In genomic region chr11:58596621-58597020, GRCh38 we compare ENCODE assay signal across 20 cellular contexts. TPM values are rescaled to one million over a fixed set of nuclear protein-coding genes. Genes with fewer than 3 reads are reported as not detected.
DNase-seq lines count a peak whose midpoint lies in the region; ATAC-seq lines count a peak whose summit lies in the region.
"Had no signal": no experiment of that assay in that cellular context is flagged by ENCODE, and none has a peak within 500 bp of the region (broad histone marks: within the 10 kb centered on the region; RNA-seq: fewer than 3 reads in every experiment).

No MANE protein-coding gene starts in this region.

- H3K27me3 Mint-ChIP-seq in activated CD4-positive, alpha-beta T cell treated with anti-CD3 and anti-CD28 coated beads for 36 hours: no peaks in the 10 kb centered on the region
- H3K27me3 Mint-ChIP-seq in activated T-helper 2 cell treated with anti-CD3 and anti-CD28 coated beads, Interferon-gamma antibody, Interleukin-2, Interleukin-4, amounts not matched to agents 10 μg/mL and 5 μg/mL and 100 μg/mL, durations not matched to agents 14 hours and 24 hours and 36 hours (ENCODE audit: low read depth): no peaks in the 10 kb centered on the region
- H3K27me3 Mint-ChIP-seq in naive thymus-derived CD4-positive, alpha-beta T cell: no peaks in the 10 kb centered on the region
- H3K27me3 Mint-ChIP-seq: IgD-negative memory B cell had no signal

- H3K4me3 Mint-ChIP-seq in activated CD4-positive, alpha-beta T cell treated with anti-CD3 and anti-CD28 coated beads for 36 hours: no peak overlapping the region
- no peak overlapping the region for H3K4me3 Mint-ChIP-seq in activated T-helper 2 cell treated with anti-CD3 and anti-CD28 coated beads, Interferon-gamma antibody, Interleukin-2, Interleukin-4, amounts not matched to agents 10 μg/mL and 5 μg/mL and 100 μg/mL, durations not matched to agents 14 hours and 24 hours and 36 hours (ENCODE audit: low read depth)
- peak overlapping the region in 8 of 10 donors; percentile 26 to 77 (median 58) for H3K4me3 Mint-ChIP-seq in naive thymus-derived CD4-positive, alpha-beta T cell
- H3K4me3 Mint-ChIP-seq: IgD-negative memory B cell had no signal

- POLR2A ChIA-PET in activated CD4-positive, alpha-beta T cell treated with anti-CD3 and anti-CD28 coated beads for 36 hours (lab: Charles Lee): interaction anchor here (2.1 kb wide), 1 partner anchor 20 kb away, joined by 23 read pairs; the partner anchor contains the start of gene LPXN
- POLR2A ChIA-PET in naive thymus-derived CD4-positive, alpha-beta T cell (lab: Charles Lee): interaction anchor here (1.0 kb wide), 1 partner anchor 29 kb away, joined by 3 read pairs; no protein-coding TSS in a partner anchor

- H3K9me3 ChIP-seq in naive thymus-derived CD4-positive, alpha-beta T cell (ENCODE audit: control insufficient read depth in 2 of 3, low read length in 3 of 3): no peaks in the 10 kb centered on the region
- H3K9me3 ChIP-seq: mucosa of descending colon, spleen had no signal

- no peaks in the 10 kb centered on the region for H3K27me3 ChIP-seq in naive thymus-derived CD4-positive, alpha-beta T cell (ENCODE audit: control insufficient read depth in 2 of 2, insufficient read depth in 2 of 2, low read length in 2 of 2)
- H3K27me3 ChIP-seq: brain microvascular endothelial cell, spleen had no signal

- no peaks in the 10 kb centered on the region for H3K9me3 Mint-ChIP-seq in activated CD4-positive, alpha-beta T cell treated with anti-CD3 and anti-CD28 coated beads for 36 hours (ENCODE audit: low read depth)
- no peaks in the 10 kb centered on the region for H3K9me3 Mint-ChIP-seq in activated T-helper 2 cell treated with anti-CD3 and anti-CD28 coated beads, Interferon-gamma antibody, Interleukin-2, Interleukin-4, amounts not matched to agents 10 μg/mL and 5 μg/mL and 100 μg/mL, durations not matched to agents 14 hours and 24 hours and 36 hours
- no peaks in the 10 kb centered on the region for H3K9me3 Mint-ChIP-seq in naive thymus-derived CD4-positive, alpha-beta T cell
- H3K9me3 Mint-ChIP-seq: IgD-negative memory B cell had no signal

- intact Hi-C loops in activated CD4-positive, alpha-beta T cell treated with anti-CD3 and anti-CD28 coated beads for 36 hours (cut with DNase I, micrococcal nuclease): loop anchor here (1.0 to 2.0 kb wide), 3 partner anchors 16 to 26 kb away; partner anchors contain the start of gene CNTF (in 1 of the 2)
- intact Hi-C loops in activated T-helper 2 cell treated with anti-CD3 and anti-CD28 coated beads, Interferon-gamma antibody, Interleukin-2, Interleukin-4, amounts not matched to agents 10 μg/mL and 5 μg/mL and 100 μg/mL, durations not matched to agents 14 hours and 24 hours and 36 hours (cut with micrococcal nuclease): loop anchor here (1.0 to 2.0 kb wide), 3 partner anchors 14 to 23 kb away; no protein-coding TSS in a partner anchor
- intact Hi-C loops in naive thymus-derived CD4-positive, alpha-beta T cell (cut with micrococcal nuclease): loop anchor here in 1 of 2 donors (1.0 kb wide), 1 partner anchor 9 kb away; no protein-coding TSS in a partner anchor
- intact Hi-C loops in sciatic nerve (cut with DNase I): no loop called here

- peak overlapping the region; percentile 11 for H3K27ac ChIP-seq in naive thymus-derived CD4-positive, alpha-beta T cell (ENCODE audit: low read depth, low read length)
- H3K27ac ChIP-seq: brain microvascular endothelial cell, spleen had no signal

- peaks cover 0 to 34% of the 10 kb centered on the region in 2 donors for H3K4me1 ChIP-seq in naive thymus-derived CD4-positive, alpha-beta T cell (ENCODE audit: control insufficient read depth in 2 of 2, insufficient read depth in 2 of 2, low read length in 2 of 2)

- H3K36me3 Mint-ChIP-seq in activated CD4-positive, alpha-beta T cell treated with anti-CD3 and anti-CD28 coated beads for 36 hours (ENCODE audit: low read depth): peaks cover 56% of the 10 kb centered on the region
- H3K36me3 Mint-ChIP-seq in activated T-helper 2 cell treated with anti-CD3 and anti-CD28 coated beads, Interferon-gamma antibody, Interleukin-2, Interleukin-4, amounts not matched to agents 10 μg/mL and 5 μg/mL and 100 μg/mL, durations not matched to agents 14 hours and 24 hours and 36 hours (ENCODE audit: low read depth): peaks cover 67% of the 10 kb centered on the region
- H3K36me3 Mint-ChIP-seq in naive thymus-derived CD4-positive, alpha-beta T cell: peaks cover 6 to 17% (median 16%) of the 10 kb centered on the region in 5 donors

- no peak overlapping the region for H3K4me3 ChIP-seq in naive thymus-derived CD4-positive, alpha-beta T cell (ENCODE audit: low read length)
- H3K4me3 ChIP-seq: mucosa of descending colon, spleen had no signal

- peaks cover 0 to 8% (median 0%) of the 10 kb centered on the region in 3 experiments for H3K36me3 ChIP-seq in naive thymus-derived CD4-positive, alpha-beta T cell (ENCODE audit: control insufficient read depth in 2 of 3, insufficient read depth in 3 of 3, low read length in 3 of 3)

- peaks cover 92% of the 10 kb centered on the region for H3K4me1 Mint-ChIP-seq in activated CD4-positive, alpha-beta T cell treated with anti-CD3 and anti-CD28 coated beads for 36 hours
- H3K4me1 Mint-ChIP-seq in activated T-helper 2 cell treated with anti-CD3 and anti-CD28 coated beads, Interferon-gamma antibody, Interleukin-2, Interleukin-4, amounts not matched to agents 10 μg/mL and 5 μg/mL and 100 μg/mL, durations not matched to agents 14 hours and 24 hours and 36 hours (ENCODE audit: low read depth): peaks cover 73% of the 10 kb centered on the region
- peaks cover 46 to 98% (median 92%) of the 10 kb centered on the region in 7 donors for H3K4me1 Mint-ChIP-seq in naive thymus-derived CD4-positive, alpha-beta T cell

- H3K27ac Mint-ChIP-seq in activated CD4-positive, alpha-beta T cell treated with anti-CD3 and anti-CD28 coated beads for 36 hours: peak overlapping the region; percentile 55
- H3K27ac Mint-ChIP-seq in activated T-helper 2 cell treated with anti-CD3 and anti-CD28 coated beads, Interferon-gamma antibody, Interleukin-2, Interleukin-4, amounts not matched to agents 10 μg/mL and 5 μg/mL and 100 μg/mL, durations not matched to agents 14 hours and 24 hours and 36 hours: peak overlapping the region; percentile 12
- peak overlapping the region; percentile 42 to 89 (median 68) for H3K27ac Mint-ChIP-seq in naive thymus-derived CD4-positive, alpha-beta T cell

- no peak for DNase-seq in activated CD4-positive, alpha-beta T cell treated with anti-CD3 and anti-CD28 coated beads for 36 hours
- no peak for DNase-seq in activated CD4-positive, alpha-beta T cell treated with anti-CD3 and anti-CD28 coated beads, Interleukin-2, amount 50 U/mL, for 4 hours
- DNase-seq in EH (ENCODE audit: low read depth) (peak; percentile 38), sciatic nerve (ENCODE audit: low spot score) (no peak), glomerular visceral epithelial cell (ENCODE audit: extremely low spot score) (no peak), NCI-H2029 treated with DMSO at 0.1 percent for 48 hours (lab: John Stamatoyannopoulos, UW) (no peak)
- no peak for DNase-seq in activated T-helper 2 cell treated with anti-CD3 and anti-CD28 coated beads, Interferon-gamma antibody, Interleukin-2, Interleukin-4, amounts not matched to agents 10 μg/mL and 5 μg/mL and 100 μg/mL, durations not matched to agents 14 hours and 24 hours and 36 hours (ENCODE audit: low spot score)
- no peak for DNase-seq in naive thymus-derived CD4-positive, alpha-beta T cell
- DNase-seq: activated CD4-positive, alpha-beta T cell treated with anti-CD3 and anti-CD28 coated beads for 4 hours; brain microvascular endothelial cell; cortex of kidney; left ventricle myocardium superior; MM.1S; mucosa of descending colon; NCI-H1436 treated with DMSO at 0.1 percent for 48 hours; NCI-H69; spleen; stimulated activated CD4-positive, alpha-beta T cell treated with anti-CD3 and anti-CD28 coated beads, Interleukin-4, amount 100 ng/mL, for 4 hours; substantia nigra had no signal

- ATAC-seq in activated CD4-positive, alpha-beta T cell treated with anti-CD3 and anti-CD28 coated beads for 36 hours: no peak
- no peak for ATAC-seq in naive thymus-derived CD4-positive, alpha-beta T cell
- no peak for ATAC-seq in sciatic nerve
- ATAC-seq: left ventricle myocardium superior had no signal

- CTCF ChIA-PET in activated CD4-positive, alpha-beta T cell treated with anti-CD3 and anti-CD28 coated beads for 36 hours (lab: Charles Lee): interaction anchor here (0.6 to 1.7 kb wide), 3 partner anchors 19 to 561 kb away, joined by 3 to 20 read pairs (median 14); partner anchors contain the start of gene ZFP91
- CTCF ChIA-PET in naive thymus-derived CD4-positive, alpha-beta T cell (lab: Charles Lee): interaction anchor here (1.8 kb wide), 1 partner anchor 28 kb away, joined by 5 read pairs; no protein-coding TSS in a partner anchor

RNA-seq across cellular contexts. Expression of gene ZFP91, which starts 17.8 kb away (rescaled TPM):
- total RNA-seq in activated CD4-positive, alpha-beta T cell treated with anti-CD3 and anti-CD28 coated beads for 36 hours: 10 to 100 TPM; 35.7 to 44.0 TPM
- total RNA-seq in activated T-helper 2 cell treated with anti-CD3 and anti-CD28 coated beads, Interferon-gamma antibody, Interleukin-2, Interleukin-4, amounts not matched to agents 10 μg/mL and 5 μg/mL and 100 μg/mL, durations not matched to agents 14 hours and 24 hours and 36 hours: 57.7 and 59.3 TPM in 2 replicates
- 10 to 100 TPM; 36.9 to 53.8 (median 40.9) TPM for total RNA-seq in naive thymus-derived CD4-positive, alpha-beta T cell
- polyA plus RNA-seq in naive thymus-derived CD4-positive, alpha-beta T cell: 1 to 10 TPM; 6.5 to 7.2 TPM
- 46.5 TPM for total RNA-seq in sciatic nerve

RNA-seq across cellular contexts. Expression of gene LPXN, which starts 21.0 kb away (rescaled TPM):
- 100 to 1,000 TPM; 110 to 163 TPM for total RNA-seq in activated CD4-positive, alpha-beta T cell treated with anti-CD3 and anti-CD28 coated beads for 36 hours
- total RNA-seq in activated T-helper 2 cell treated with anti-CD3 and anti-CD28 coated beads, Interferon-gamma antibody, Interleukin-2, Interleukin-4, amounts not matched to agents 10 μg/mL and 5 μg/mL and 100 μg/mL, durations not matched to agents 14 hours and 24 hours and 36 hours: 115 and 129 TPM in 2 replicates
- 100 to 1,000 TPM in 3 of 5 experiments, 10 to 100 TPM in 2; 58.2 to 147 (median 142) TPM for total RNA-seq in naive thymus-derived CD4-positive, alpha-beta T cell
- 100 to 1,000 TPM; 169 to 215 TPM for polyA plus RNA-seq in naive thymus-derived CD4-positive, alpha-beta T cell
- 17.2 TPM for total RNA-seq in sciatic nerve

RNA-seq across cellular contexts. Expression of gene CNTF, which starts 25.8 kb away (rescaled TPM):
- 1 to 10 TPM; 1.6 to 3.4 TPM for total RNA-seq in activated CD4-positive, alpha-beta T cell treated with anti-CD3 and anti-CD28 coated beads for 36 hours
- 3.4 and 4.0 TPM in 2 replicates for total RNA-seq in activated T-helper 2 cell treated with anti-CD3 and anti-CD28 coated beads, Interferon-gamma antibody, Interleukin-2, Interleukin-4, amounts not matched to agents 10 μg/mL and 5 μg/mL and 100 μg/mL, durations not matched to agents 14 hours and 24 hours and 36 hours
- total RNA-seq in naive thymus-derived CD4-positive, alpha-beta T cell: 1 to 10 TPM; 2.9 to 4.9 (median 4.0) TPM
- polyA plus RNA-seq in naive thymus-derived CD4-positive, alpha-beta T cell: under 1 TPM in 1 of 2 donors, not detected in 1; 0.10 TPM
- total RNA-seq in sciatic nerve: 426 TPM

Comparison
In these comparisons a context has a peak if more than half of its experiments do, and no peak if none do; other contexts are left out.
1. H3K27ac Mint-ChIP-seq: peak in every context shown above with its lines; median percentile 68 in naive thymus-derived CD4-positive, alpha-beta T cell; 55 in activated CD4-positive, alpha-beta T cell treated with anti-CD3 and anti-CD28 coated beads for 36 hours; 12 in activated T-helper 2 cell treated with anti-CD3 and anti-CD28 coated beads, Interferon-gamma antibody, Interleukin-2, Interleukin-4, amounts not matched to agents 10 μg/mL and 5 μg/mL and 100 μg/mL, durations not matched to agents 14 hours and 24 hours and 36 hours.
2. H3K4me3 Mint-ChIP-seq: peak in naive thymus-derived CD4-positive, alpha-beta T cell (8 of 10); none in activated CD4-positive, alpha-beta T cell treated with anti-CD3 and anti-CD28 coated beads for 36 hours (single experiment) and activated T-helper 2 cell treated with anti-CD3 and anti-CD28 coated beads, Interferon-gamma antibody, Interleukin-2, Interleukin-4, amounts not matched to agents 10 μg/mL and 5 μg/mL and 100 μg/mL, durations not matched to agents 14 hours and 24 hours and 36 hours (single experiment).
3. RNA of gene CNTF, which starts 25.8 kb away (total RNA-seq): 426 TPM in sciatic nerve (single experiment); 2.9 to 4.9 TPM in naive thymus-derived CD4-positive, alpha-beta T cell, 3.4 to 4.0 TPM in activated T-helper 2 cell treated with anti-CD3 and anti-CD28 coated beads, Interferon-gamma antibody, Interleukin-2, Interleukin-4, amounts not matched to agents 10 μg/mL and 5 μg/mL and 100 μg/mL, durations not matched to agents 14 hours and 24 hours and 36 hours and 1.6 to 3.4 TPM in activated CD4-positive, alpha-beta T cell treated with anti-CD3 and anti-CD28 coated beads for 36 hours; every median in the first group is over 10 times any median in the second.